19 cellular contexts compared by ENCODE assay signal in the genomic region with DNA sequence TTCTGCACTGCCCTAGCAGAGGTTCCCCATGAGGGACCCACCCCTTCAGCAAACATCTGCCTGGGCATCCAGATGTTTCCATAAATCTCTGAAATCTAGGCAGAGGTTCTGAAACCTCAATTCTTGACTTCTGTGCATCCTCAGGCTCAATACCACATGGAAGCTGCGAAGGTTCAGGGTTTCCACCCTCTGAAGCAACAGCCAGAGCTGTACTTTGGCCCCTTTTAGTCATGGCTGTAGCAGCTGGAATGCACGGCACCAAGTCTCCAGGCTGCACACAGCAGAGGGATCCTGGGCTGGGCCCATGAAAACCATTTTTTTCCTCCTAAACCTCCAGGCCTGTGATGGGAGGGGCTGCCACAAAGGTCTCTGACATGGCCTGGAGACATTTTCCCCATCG.
A peak's percentile ranks its signal among the peaks of the same experiment; 100 is the strongest.
DNase-seq lines count a peak whose midpoint lies in the region; ATAC-seq and TF ChIP-seq lines count a peak whose summit lies in the region.
"Had no signal": no experiment of that assay in that cellular context is flagged by ENCODE, and none has a peak within 500 bp of the region (broad histone marks: within the 10 kb centered on the region; RNA-seq: fewer than 3 reads in every experiment).

No MANE protein-coding gene starts in this region.

- no peaks in the 10 kb centered on the region for H3K79me1 ChIP-seq in neuronal stem cell (ENCODE audit: low read depth, low read length)

- no peak overlapping the region for H3K23ac ChIP-seq in neuronal stem cell (ENCODE audit: low read depth, low read length, poor library complexity)

- intact Hi-C loops in OCI-LY7 (cut with micrococcal nuclease; ENCODE audit: unreplicated experiment) = no loop called here

- no peak overlapping the region for H3K27ac ChIP-seq in HEK293 (ENCODE audit: extremely low read depth, low read depth, low read length)
- no peak overlapping the region for H3K27ac ChIP-seq in neuronal stem cell (replicated peaks; ENCODE audit: low read length)
- no peak overlapping the region for H3K27ac ChIP-seq in OCI-LY7 (ENCODE audit: low read depth, low read length, poor library complexity, severe bottlenecking)
- H3K27ac ChIP-seq: BLaER1 had no signal

- no peaks in the 10 kb centered on the region for H3K9me3 ChIP-seq in HEK293 (ENCODE audit: control insufficient read depth, insufficient read depth, low read depth, low read length)
- H3K9me3 ChIP-seq in Loucy (ENCODE audit: insufficient read depth, low read depth, low read length) = no peaks in the 10 kb centered on the region
- peaks cover 0 to 7% of the 10 kb centered on the region in 2 donors for H3K9me3 ChIP-seq in neuronal stem cell (replicated peaks in 1 of 2; ENCODE audit: control insufficient read depth in 2 of 2, insufficient read depth in 1 of 2, low read depth in 1 of 2, low read length in 2 of 2)
- no peaks in the 10 kb centered on the region for H3K9me3 ChIP-seq in OCI-LY7 (ENCODE audit: low read length)
- H3K9me3 ChIP-seq: BE2C, BLaER1 had no signal

- H3K36me3 ChIP-seq in HEK293 (ENCODE audit: control insufficient read depth in 2 of 2, insufficient read depth in 1 of 2, low read length in 2 of 2) (no peaks in the 10 kb centered on the region), Loucy (ENCODE audit: insufficient read depth, low read length) (no peaks in the 10 kb centered on the region), neuronal stem cell (replicated peaks in 1 of 2; ENCODE audit: control insufficient read depth in 2 of 2, insufficient read depth in 2 of 2, low read length in 2 of 2) (no peaks in the 10 kb centered on the region), OCI-LY7 (ENCODE audit: insufficient read depth, low read length) (no peaks in the 10 kb centered on the region)
- H3K36me3 ChIP-seq: BE2C, BLaER1 had no signal

- WGBS in neuronal stem cell (ENCODE audit: extremely low coverage in 2 of 2, insufficient read length in 2 of 2, insufficient replicate concordance in 1 of 2), 2 donors = no CpG with 5 or more reads among the region's 3 CpGs

- no peaks in the 10 kb centered on the region for H3F3A ChIP-seq in Loucy (ENCODE audit: low read depth)

- no peak for TF ChIP-seq CTCF in HEK293 (tag by site-specific recombination; IDR thresholded peaks at IDR 0.05)
- TF ChIP-seq CTCF in Loucy (conservative IDR thresholded peaks at IDR 0.05; ENCODE audit: low read length) = 0 out of 2 replicates have a peak, but pooled peaks have one; percentile 2
- no peak for TF ChIP-seq CTCF in OCI-LY7 (conservative IDR thresholded peaks at IDR 0.05; ENCODE audit: low read length)

- H3K4me3 ChIP-seq in HEK293 (ENCODE audit: low read depth, low read length) = no peak overlapping the region
- no peak overlapping the region for H3K4me3 ChIP-seq in Loucy (ENCODE audit: low read length, poor library complexity, severe bottlenecking)
- H3K4me3 ChIP-seq in neuronal stem cell (ENCODE audit: low read length in 2 of 2) = no peak overlapping the region
- H3K4me3 ChIP-seq in OCI-LY7 (ENCODE audit: low read depth, low read length, poor library complexity, severe bottlenecking) = no peak overlapping the region
- H3K4me3 ChIP-seq: BLaER1, GM12878 had no signal

- no peak overlapping the region for H2AK5ac ChIP-seq in neuronal stem cell (ENCODE audit: low read depth, low read length)

- POLR2A ChIA-PET in HEK293 (lab: Yijun Ruan, JAX) = no interaction called here
- POLR2A ChIA-PET in OCI-LY7 (lab: Charles Lee) = no interaction called here

- CTCF ChIA-PET in HEK293 (lab: Yijun Ruan, JAX) = interaction anchor here (0.6 kb wide), 1 partner anchor 12 kb away, joined by 3 read pairs; no protein-coding TSS in a partner anchor
- CTCF ChIA-PET in OCI-LY7 (lab: Charles Lee; ENCODE audit: unreplicated experiment) = no interaction called here

- H4K20me1 ChIP-seq in Loucy (ENCODE audit: insufficient read depth, low read length, poor library complexity, severe bottlenecking) (no peaks in the 10 kb centered on the region), OCI-LY7 (ENCODE audit: insufficient read depth, low read length) (no peaks in the 10 kb centered on the region)
- H4K20me1 ChIP-seq: BLaER1 had no signal

- no peak overlapping the region for H3K4me2 ChIP-seq in Loucy (ENCODE audit: low read depth, low read length, poor library complexity, severe bottlenecking)
- H3K4me2 ChIP-seq in neuronal stem cell (ENCODE audit: insufficient read depth, low read length, poor library complexity, severe bottlenecking) = no peak overlapping the region
- no peak overlapping the region for H3K4me2 ChIP-seq in OCI-LY7 (ENCODE audit: low read length)
- H3K4me2 ChIP-seq: BLaER1 had no signal

- BruUV-seq in OCI-LY7 (replicated peaks; lab: Mats Ljungman, UMichigan) = no TSS peak

- H4K91ac ChIP-seq in neuronal stem cell (ENCODE audit: low read depth, low read length, poor library complexity) = no peak overlapping the region

- no peak overlapping the region for H3K14ac ChIP-seq in neuronal stem cell (ENCODE audit: low read length)

- H3K9me2 ChIP-seq in Loucy (replicated peaks; ENCODE audit: low read depth, low read length) (no peaks in the 10 kb centered on the region), OCI-LY7 (ENCODE audit: insufficient read depth, low read length) (no peaks in the 10 kb centered on the region)

- H3K4me1 ChIP-seq in HEK293 (ENCODE audit: control insufficient read depth, insufficient read depth, low read length) (no peaks in the 10 kb centered on the region), Loucy (ENCODE audit: insufficient read depth, low read length, poor library complexity, severe bottlenecking) (peaks cover 3% of the 10 kb centered on the region), neuronal stem cell (ENCODE audit: control insufficient read depth in 2 of 2, insufficient read depth in 1 of 2, low read depth in 1 of 2, low read length in 2 of 2) (peaks cover 0 to 8% of the 10 kb centered on the region in 2 donors), OCI-LY7 (ENCODE audit: insufficient read depth, low read length, poor library complexity, severe bottlenecking) (no peaks in the 10 kb centered on the region)
- H3K4me1 ChIP-seq: BE2C, BLaER1 had no signal

- ATAC-seq in HG02870 (IDR thresholded peaks at IDR 0.05; ENCODE audit: unreplicated experiment) (no peak), HG03469 (IDR thresholded peaks at IDR 0.05; ENCODE audit: unreplicated experiment) (no peak)
- ATAC-seq: GM12878 had no signal

- no peak overlapping the region for H2BK12ac ChIP-seq in neuronal stem cell (ENCODE audit: low read length)

- H2BK5ac ChIP-seq in neuronal stem cell (ENCODE audit: low read length) = no peak overlapping the region

- no peak overlapping the region for H2BK120ac ChIP-seq in neuronal stem cell (ENCODE audit: low read depth, low read length)

- H2BK15ac ChIP-seq in neuronal stem cell (ENCODE audit: low read length) = no peak overlapping the region

- H3K18ac ChIP-seq in neuronal stem cell (ENCODE audit: low read length) = no peak overlapping the region

- DNase-seq in neuronal stem cell (ENCODE audit: low spot score) (no peak), OCI-LY7 (ENCODE audit: low spot score) (no peak)
- DNase-seq: 8988T; ACHN; BE2C; C1 segment of cervical spinal cord; Calu3; CD4-positive, alpha-beta memory T cell; CD4-positive, CD25-positive, alpha-beta regulatory T cell; CD8-positive, alpha-beta memory T cell; COR-L47; DMS79 treated with DMSO at 0.1 percent for 48 hours; GDM1 had no signal

- peak overlapping the region; percentile 7 for H3K4ac ChIP-seq in neuronal stem cell (ENCODE audit: low read length)

- H2AFZ ChIP-seq in Loucy (ENCODE audit: low read length) (no peak overlapping the region), neuronal stem cell (ENCODE audit: low read length) (no peak overlapping the region), OCI-LY7 (ENCODE audit: low read length) (no peak overlapping the region)

- H3K9ac ChIP-seq in Loucy (ENCODE audit: low read depth, low read length, poor library complexity, severe bottlenecking) (no peak overlapping the region), neuronal stem cell (ENCODE audit: low read depth, low read length, poor library complexity) (no peak overlapping the region)
- H3K9ac ChIP-seq: BLaER1 had no signal

- no peaks in the 10 kb centered on the region for H3K79me2 ChIP-seq in Loucy (ENCODE audit: insufficient read depth, low read length)
- H3K79me2 ChIP-seq in OCI-LY7 (ENCODE audit: insufficient read depth, low read depth, low read length) = no peaks in the 10 kb centered on the region

- H4K8ac ChIP-seq in neuronal stem cell (ENCODE audit: low read depth, low read length) = no peak overlapping the region

- H3K27me3 ChIP-seq in Loucy (ENCODE audit: insufficient read depth, low read length, poor library complexity, severe bottlenecking) (no peaks in the 10 kb centered on the region), neuronal stem cell (ENCODE audit: control insufficient read depth in 3 of 3, insufficient read depth in 3 of 3, low read depth in 1 of 3, low read length in 3 of 3) (no peaks in the 10 kb centered on the region)
- H3K27me3 ChIP-seq: BE2C, BLaER1 had no signal

TF ChIP-seq in HEK293, 187 proteins besides CTCF, POLR2A, EP300 and RAD21:
- TF ChIP-seq ZNF792 (tag by site-specific recombination; IDR thresholded peaks at IDR 0.05) = no peak
- TF ChIP-seq ZNF585B (tag by site-specific recombination; IDR thresholded peaks at IDR 0.05) = peak; percentile 20; the same call in 1 of the 2 replicates
